10 cellular contexts compared by ENCODE assay signal in genomic region chr1:32743380-32744062, GRCh38. TPM values are rescaled to one million over a fixed set of nuclear protein-coding genes. Genes with fewer than 3 reads are reported as not detected.
A peak's percentile ranks its signal among the peaks of the same experiment; 100 is the strongest.
DNase-seq lines count a peak whose midpoint lies in the region; ATAC-seq and TF ChIP-seq lines count a peak whose summit lies in the region.
"Had no signal": no experiment of that assay in that cellular context is flagged by ENCODE, and none has a peak within 500 bp of the region (broad histone marks: within the 10 kb centered on the region; RNA-seq: fewer than 3 reads in every experiment).

No MANE protein-coding gene starts in this region.

- H3K4me1 ChIP-seq in testis: peaks cover 18% of the 10 kb centered on the region

- DNase-seq in HT1080 (ENCODE audit: low read depth) (peak; percentile 47), left colon (peak in 1 of 2 donors; percentile 48), testis (no peak), NCI-H1092 treated with DMSO at 0.1 percent for 48 hours (lab: John Stamatoyannopoulos, UW) (no peak)
- DNase-seq in effector memory CD8-positive, alpha-beta T cell: no peak
- DNase-seq in activated CD8-positive, alpha-beta memory T cell treated with anti-CD3 and anti-CD28 coated beads, Interleukin-2, amount 50 U/mL, for 4 hours: no peak
- DNase-seq: activated B cell treated with CpG ODN at 0.5 μM for 24 hours had no signal

- H3K4me1 Mint-ChIP-seq in brain: peaks cover 13% of the 10 kb centered on the region
- peaks cover 1 to 3% of the 10 kb centered on the region in 2 donors for H3K4me1 Mint-ChIP-seq in effector memory CD8-positive, alpha-beta T cell (ENCODE audit: low read depth in 2 of 2)

- H3K27ac Mint-ChIP-seq in brain: peak overlapping the region in 3 of 5 experiments; percentile 4 to 84 (median 71)
- no peak overlapping the region for H3K27ac Mint-ChIP-seq in effector memory CD8-positive, alpha-beta T cell
- H3K27ac Mint-ChIP-seq: activated B cell treated with CpG ODN at 0.5 μM for 24 hours had no signal

- no peaks in the 10 kb centered on the region for H3K9me3 ChIP-seq in testis

- no peak for TF ChIP-seq POLR2A in testis (IDR thresholded peaks at IDR 0.05)

- no peaks in the 10 kb centered on the region for H3K9me3 Mint-ChIP-seq in brain
- no peaks in the 10 kb centered on the region for H3K9me3 Mint-ChIP-seq in effector memory CD8-positive, alpha-beta T cell
- H3K9me3 Mint-ChIP-seq: activated B cell treated with CpG ODN at 0.5 μM for 24 hours had no signal

- H3K27ac ChIP-seq in testis: peak overlapping the region; percentile 78 to 80

- H3K27me3 Mint-ChIP-seq in brain: peaks cover 29% of the 10 kb centered on the region
- H3K27me3 Mint-ChIP-seq in effector memory CD8-positive, alpha-beta T cell: peaks cover 0 to 20% of the 10 kb centered on the region in 2 donors

- peak overlapping the region in 3 of 5 experiments; percentile 73 to 88 (median 77) for H3K4me3 Mint-ChIP-seq in brain
- peak overlapping the region in 1 of 2 donors; percentile 67 for H3K4me3 Mint-ChIP-seq in effector memory CD8-positive, alpha-beta T cell

- no peaks in the 10 kb centered on the region for H3K36me3 Mint-ChIP-seq in brain
- no peaks in the 10 kb centered on the region for H3K36me3 Mint-ChIP-seq in effector memory CD8-positive, alpha-beta T cell (ENCODE audit: insufficient read depth)

- H3K27me3 ChIP-seq in testis: no peaks in the 10 kb centered on the region

- ATAC-seq in left colon: peak; percentile 50
- ATAC-seq in effector memory CD8-positive, alpha-beta T cell (replicated peaks): no peak
- ATAC-seq in GM21447 (IDR thresholded peaks at IDR 0.05; ENCODE audit: unreplicated experiment): no peak

- no peaks in the 10 kb centered on the region for H3K36me3 ChIP-seq in testis (ENCODE audit: low read depth, missing control alignments)

- WGBS in testis, 2 donors: 51% methylated on average over 4 to 5 of the region's 5 CpGs

- no peak overlapping the region for H3K4me3 ChIP-seq in testis
- H3K4me3 ChIP-seq: lung had no signal

- TF ChIP-seq CTCF in brain (conservative IDR thresholded peaks at IDR 0.05) (no peak), testis (IDR thresholded peaks at IDR 0.05) (no peak)

- intact Hi-C loops in left colon (cut with DNase I, micrococcal nuclease) (no loop called here), testis (cut with DNase I; ENCODE audit: low total_unique reads) (no loop called here)

RNA-seq across cellular contexts. Expression of gene SYNC, which starts 41.0 kb away (rescaled TPM):
- total RNA-seq in HT1080 (2014; rRNA removed; shearing (Covaris generic)): 3.2 and 4.8 TPM in 2 replicates
- polyA plus RNA-seq in HT1080 (2015; cell fraction: cytosol; rRNA removed): 4.0 and 4.1 TPM in 2 replicates
- polyA plus RNA-seq in HT1080 (2015; cell fraction: nucleus; rRNA removed): 2.6 and 4.4 TPM in 2 replicates
- polyA plus RNA-seq in brain (ENCODE audit: insufficient read depth, low read depth, low replicate concordance) (1.9 TPM), testis (ENCODE audit: insufficient read depth, low read depth, low replicate concordance) (12.4 TPM)
- total RNA-seq in left colon (10 to 100 TPM; 16.4 to 20.3 TPM), testis (10 to 100 TPM in 1 of 2 donors, 1 to 10 TPM in 1; 9.0 to 11.8 TPM)
- total RNA-seq: activated B cell treated with CpG ODN at 0.5 μM for 24 hours had no signal

Comparison
In these comparisons a context has a peak if more than half of its experiments do, and no peak if none do; other contexts are left out.
1. H3K27ac Mint-ChIP-seq: peak in brain (3 of 5); none in effector memory CD8-positive, alpha-beta T cell (0 of 2).